Comparison of ENCODE assay signal across 4 cellular contexts in the genomic region with DNA sequence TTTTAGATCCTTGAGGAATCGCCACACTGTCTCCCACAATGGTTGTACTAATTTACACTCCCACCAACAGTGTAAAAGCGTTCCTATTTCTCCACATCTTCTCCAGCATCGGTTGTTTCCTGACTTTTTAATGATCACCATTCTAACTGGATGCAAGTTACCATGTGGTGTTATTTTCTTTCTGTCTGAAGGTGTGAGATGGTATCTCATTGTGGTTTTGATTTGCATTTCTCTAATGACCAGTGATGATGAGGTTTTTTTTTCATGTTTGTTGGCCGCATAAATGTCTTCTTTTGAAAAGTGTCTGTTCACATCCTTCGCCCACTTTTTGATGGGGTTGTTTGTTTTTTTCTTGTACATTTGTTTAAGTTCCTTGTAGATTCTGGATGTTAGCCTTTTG. TPM values are rescaled to one million over a fixed set of nuclear protein-coding genes. Genes with fewer than 3 reads are reported as not detected.
"Had no signal": no experiment of that assay in that cellular context is flagged by ENCODE, and none has a peak within 500 bp of the region (broad histone marks: within the 10 kb centered on the region; RNA-seq: fewer than 3 reads in every experiment).

No MANE protein-coding gene starts in this region.

RNA-seq across cellular contexts. Expression of a gene that starts 20.4 kb away (rescaled TPM):
- total RNA-seq: GM23338, H1, HT-29, IMR-90 had no signal
- polyA plus RNA-seq: GM23338, IMR-90 had no signal
